In the genomic region with DNA sequence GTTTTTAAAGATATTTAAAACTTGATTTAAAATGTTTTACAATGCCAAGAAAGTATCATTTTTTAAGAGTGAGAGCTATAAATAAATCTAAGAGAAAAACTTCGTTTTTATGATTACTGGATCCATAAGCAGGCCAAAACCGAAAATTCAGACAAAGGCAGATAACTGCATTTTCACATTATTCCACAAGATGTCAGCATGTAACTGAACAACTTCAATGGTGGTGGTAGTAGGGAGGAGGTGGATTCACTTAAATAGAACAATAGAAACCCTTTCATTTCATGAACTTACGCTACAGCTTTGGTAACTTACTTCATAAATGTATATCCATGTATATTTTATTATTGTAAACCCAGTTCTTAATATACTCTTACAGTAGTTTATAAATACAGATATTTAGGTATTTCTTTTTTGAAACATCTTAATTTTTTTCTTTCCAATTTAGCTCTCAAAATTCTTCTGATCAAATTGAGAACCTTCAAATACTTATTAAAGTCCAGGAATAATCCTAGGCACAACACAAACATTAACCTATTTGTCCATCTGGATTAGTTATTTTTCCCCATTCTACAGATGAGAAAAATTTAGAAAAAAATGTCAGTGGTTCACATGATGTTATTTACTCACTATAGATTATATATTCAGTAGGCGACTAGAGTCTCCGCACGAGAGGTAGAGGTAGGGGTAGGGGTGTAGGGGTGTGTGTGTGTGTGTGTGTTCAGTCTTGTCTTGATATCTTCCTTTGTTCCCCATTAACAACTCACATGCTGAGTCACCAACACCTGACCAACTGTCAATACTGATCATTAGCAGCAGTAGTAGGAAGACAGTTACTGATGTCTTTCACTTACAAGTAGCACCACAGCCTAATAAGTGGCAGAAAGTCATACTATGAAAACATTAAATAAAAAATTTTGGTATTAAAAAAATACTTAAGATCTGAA, we compare ENCODE assay signal across 8 cellular contexts.
DNase-seq lines count a peak whose midpoint lies in the region; ATAC-seq, FAIRE-seq and TF ChIP-seq lines count a peak whose summit lies in the region.

No MANE protein-coding gene starts in this region.

- H3K36me3 ChIP-seq in endothelial cell of umbilical vein (ENCODE audit: control insufficient read depth in 2 of 2, extremely low read depth in 1 of 2, insufficient read depth in 2 of 2, low read length in 2 of 2) (peaks cover 0 to 16% of the 10 kb centered on the region in 2 experiments), mucosa of descending colon (ENCODE audit: low read depth) (no peaks in the 10 kb centered on the region)

- H3K9me3 Mint-ChIP-seq in activated naive CD8-positive, alpha-beta T cell treated with anti-CD3 and anti-CD28 coated beads, Interleukin-2, amount 10 ng/mL, durations not matched to agents 7 days and 5 days: no peaks in the 10 kb centered on the region
- H3K9me3 Mint-ChIP-seq in activated naive CD8-positive, alpha-beta T cell treated with anti-CD3 and anti-CD28 coated beads for 36 hours: no peaks in the 10 kb centered on the region

- no peaks in the 10 kb centered on the region for H3K27me3 Mint-ChIP-seq in activated naive CD8-positive, alpha-beta T cell treated with anti-CD3 and anti-CD28 coated beads, Interleukin-2, amount 10 ng/mL, durations not matched to agents 7 days and 5 days
- no peaks in the 10 kb centered on the region for H3K27me3 Mint-ChIP-seq in activated naive CD8-positive, alpha-beta T cell treated with anti-CD3 and anti-CD28 coated beads for 36 hours

- H3K9ac ChIP-seq in endothelial cell of umbilical vein (replicated peaks; ENCODE audit: extremely low read depth, insufficient read depth, low read length): peak overlapping the region; percentile 6

- no peaks in the 10 kb centered on the region for H3K27me3 ChIP-seq in endothelial cell of umbilical vein (ENCODE audit: control insufficient read depth in 2 of 2, insufficient read depth in 2 of 2, low read length in 2 of 2)

- H3K4me1 Mint-ChIP-seq in activated naive CD8-positive, alpha-beta T cell treated with anti-CD3 and anti-CD28 coated beads, Interleukin-2, amount 10 ng/mL, durations not matched to agents 7 days and 5 days: no peaks in the 10 kb centered on the region
- H3K4me1 Mint-ChIP-seq in activated naive CD8-positive, alpha-beta T cell treated with anti-CD3 and anti-CD28 coated beads for 36 hours: peaks cover 3% of the 10 kb centered on the region

- H2AFZ ChIP-seq in endothelial cell of umbilical vein (ENCODE audit: low read depth, low read length): no peak overlapping the region

- intact Hi-C loops in endothelial cell of umbilical vein (cut with micrococcal nuclease) (loop anchor here (1.0 kb wide), 5 partner anchors 69 to 423 kb away; no protein-coding TSS in a partner anchor), mucosa of descending colon (cut with DNase I, micrococcal nuclease) (loop anchor here (5.0 to 10.0 kb wide), 3 partner anchors 126 to 424 kb away; no protein-coding TSS in a partner anchor)

- no peak overlapping the region for H3K27ac Mint-ChIP-seq in activated naive CD8-positive, alpha-beta T cell treated with anti-CD3 and anti-CD28 coated beads, Interleukin-2, amount 10 ng/mL, durations not matched to agents 7 days and 5 days
- H3K27ac Mint-ChIP-seq in activated naive CD8-positive, alpha-beta T cell treated with anti-CD3 and anti-CD28 coated beads for 36 hours: no peak overlapping the region

- H3K9me3 ChIP-seq in endothelial cell of umbilical vein (replicated peaks; ENCODE audit: control insufficient read depth, insufficient read depth, low read length): no peaks in the 10 kb centered on the region
- H3K9me3 ChIP-seq in mucosa of descending colon: no peaks in the 10 kb centered on the region

- H3K79me2 ChIP-seq in endothelial cell of umbilical vein (ENCODE audit: control insufficient read depth, insufficient read depth, low read length): no peaks in the 10 kb centered on the region

- peak; percentile 78 for FAIRE-seq in endothelial cell of umbilical vein (lab: Jason Lieb, UNC)

- POLR2A ChIA-PET in activated naive CD8-positive, alpha-beta T cell treated with anti-CD3 and anti-CD28 coated beads, Interleukin-2, amount 10 ng/mL, durations not matched to agents 7 days and 5 days (lab: Charles Lee): interaction anchor here (1.6 kb wide), 1 partner anchor 132 kb away, joined by 4 read pairs; no protein-coding TSS in a partner anchor
- POLR2A ChIA-PET in endothelial cell of umbilical vein (lab: Charles Lee): interaction anchor here (0.6 kb wide), 1 partner anchor 31 kb away, joined by 3 read pairs; no protein-coding TSS in a partner anchor

- peak overlapping the region; percentile 32 for H3K27ac ChIP-seq in endothelial cell of umbilical vein (ENCODE audit: insufficient read depth, low read depth, low read length)

- ATAC-seq in activated naive CD8-positive, alpha-beta T cell treated with anti-CD3 and anti-CD28 coated beads, Interleukin-2, amount 10 ng/mL, durations not matched to agents 7 days and 5 days (ENCODE audit: low read depth): peak; percentile 60
- ATAC-seq in HG02571 (IDR thresholded peaks at IDR 0.05; ENCODE audit: unreplicated experiment) (peak; percentile 58), mucosa of descending colon (peak; percentile 85)

- no peak for DNase-seq in activated naive CD8-positive, alpha-beta T cell treated with anti-CD3 and anti-CD28 coated beads, Interleukin-2, amount 10 ng/mL, durations not matched to agents 7 days and 5 days
- DNase-seq in activated naive CD8-positive, alpha-beta T cell treated with anti-CD3 and anti-CD28 coated beads for 36 hours: no peak
- DNase-seq in NB4 (ENCODE audit: low read depth) (peak; percentile 78), SIG-M5 treated with dmso at 0.1 percent for 504 hours (lab: John Stamatoyannopoulos, UW; ENCODE audit: unreplicated experiment) (peak; percentile 59), endothelial cell of umbilical vein (ENCODE audit: low read depth, low spot score) (peak; percentile 87), mucosa of descending colon (peak in 1 of 3 donors; percentile 42), ecto neural progenitor cell (ENCODE audit: low spot score) (no peak)

- CTCF ChIA-PET in endothelial cell of umbilical vein (lab: Charles Lee): interaction anchor here (0.7 to 5.8 kb wide), 41 partner anchors 8 to 684 kb away, joined by 3 to 46 read pairs (median 4); partner anchors contain the start of gene ARHGAP18

- H3K4me2 ChIP-seq in endothelial cell of umbilical vein (ENCODE audit: insufficient read depth, low read length): no peak overlapping the region

- H3K9me1 ChIP-seq in endothelial cell of umbilical vein (replicated peaks; ENCODE audit: control insufficient read depth, extremely low read depth, insufficient read depth, low read length): no peaks in the 10 kb centered on the region

- no peaks in the 10 kb centered on the region for H4K20me1 ChIP-seq in endothelial cell of umbilical vein (replicated peaks; ENCODE audit: control insufficient read depth, extremely low read depth, insufficient read depth, low read length)

- no peak overlapping the region for H3K4me3 ChIP-seq in NB4 (ENCODE audit: low read depth, low read length)
- H3K4me3 ChIP-seq in endothelial cell of umbilical vein (replicated peaks in 1 of 3; ENCODE audit: insufficient read depth in 1 of 3, low read depth in 1 of 3, low read length in 3 of 3): no peak overlapping the region
- no peak overlapping the region for H3K4me3 ChIP-seq in mucosa of descending colon

- TF ChIP-seq CTCF in NB4 (IDR thresholded peaks at IDR 0.05; ENCODE audit: low read depth, low read length): peak; percentile 59
- peak; percentile 41 to 47 for TF ChIP-seq CTCF in endothelial cell of umbilical vein (IDR thresholded peaks at IDR 0.05; ENCODE audit: extremely low read depth in 1 of 2, insufficient read depth in 1 of 2, low read depth in 1 of 2, low read length in 2 of 2)
- TF ChIP-seq CTCF in mucosa of descending colon (IDR thresholded peaks at IDR 0.05): peak; percentile 40

- no peak overlapping the region for H3K4me3 Mint-ChIP-seq in activated naive CD8-positive, alpha-beta T cell treated with anti-CD3 and anti-CD28 coated beads, Interleukin-2, amount 10 ng/mL, durations not matched to agents 7 days and 5 days
- no peak overlapping the region for H3K4me3 Mint-ChIP-seq in activated naive CD8-positive, alpha-beta T cell treated with anti-CD3 and anti-CD28 coated beads for 36 hours

- no TSS peak for BruUV-seq in endothelial cell of umbilical vein (replicated peaks; lab: Mats Ljungman, UMichigan)

- TF ChIP-seq POLR2A in NB4 (IDR thresholded peaks at IDR 0.05; ENCODE audit: extremely low read depth, insufficient read length) (no peak), endothelial cell of umbilical vein (IDR thresholded peaks at IDR 0.05; ENCODE audit: low read depth, low read length) (peak; percentile 19)

- H3K36me3 Mint-ChIP-seq in activated naive CD8-positive, alpha-beta T cell treated with anti-CD3 and anti-CD28 coated beads, Interleukin-2, amount 10 ng/mL, durations not matched to agents 7 days and 5 days: peaks cover 3% of the 10 kb centered on the region
- no peaks in the 10 kb centered on the region for H3K36me3 Mint-ChIP-seq in activated naive CD8-positive, alpha-beta T cell treated with anti-CD3 and anti-CD28 coated beads for 36 hours

- peaks cover 5% of the 10 kb centered on the region for H3K4me1 ChIP-seq in endothelial cell of umbilical vein (ENCODE audit: control insufficient read depth, extremely low read depth, insufficient read depth, low read length)
- H3K4me1 ChIP-seq in mucosa of descending colon (ENCODE audit: low read depth): no peaks in the 10 kb centered on the region

- dilution Hi-C loops in endothelial cell of umbilical vein (cut with MboI; ENCODE audit: extremely low pct_ligation_motif_present, low sequenced_read_pairs): no loop called here

TF ChIP-seq in endothelial cell of umbilical vein, 7 proteins besides CTCF, POLR2A, EP300 and RAD21:
- TF ChIP-seq EZH2 (IDR thresholded peaks at IDR 0.05; ENCODE audit: borderline replicate concordance, low read depth, low read length, severe bottlenecking) (no peak), MYC (IDR thresholded peaks at IDR 0.05; ENCODE audit: low read depth, low read length) (no peak)

Comparison
In these comparisons a context has a peak if more than half of its experiments do, and no peak if none do; other contexts are left out.
1. DNase-seq: peak in NB4 (single experiment), SIG-M5 treated with dmso at 0.1 percent for 504 hours (single experiment) and endothelial cell of umbilical vein (single experiment); none in activated naive CD8-positive, alpha-beta T cell treated with anti-CD3 and anti-CD28 coated beads, Interleukin-2, amount 10 ng/mL, durations not matched to agents 7 days and 5 days (single experiment), activated naive CD8-positive, alpha-beta T cell treated with anti-CD3 and anti-CD28 coated beads for 36 hours (single experiment) and ecto neural progenitor cell (single experiment).
2. Peak in every context shown above with its lines, with median percentiles within 50 percentile points of each other: ATAC-seq and CTCF ChIP-seq.